Comparison of ENCODE assay signal across 16 cellular contexts in the genomic region with DNA sequence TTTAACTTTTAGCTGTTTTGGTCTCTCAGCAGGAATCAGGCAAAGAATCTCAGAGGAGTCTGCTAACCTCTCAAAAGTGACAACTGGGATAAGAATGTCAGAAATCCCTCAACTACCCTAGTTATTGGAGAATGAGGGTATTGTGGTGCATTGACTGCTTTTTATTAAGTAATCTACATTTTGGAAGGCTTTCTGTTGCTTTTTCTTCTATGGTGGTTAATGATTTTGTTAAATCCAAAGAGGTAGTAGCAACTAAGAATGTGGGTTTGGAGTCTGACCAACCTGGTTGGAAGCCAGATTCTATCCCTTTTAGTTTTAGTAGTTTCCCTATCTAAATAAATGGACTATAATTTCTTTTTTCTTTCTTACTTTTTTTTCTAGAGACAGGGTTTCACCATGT.
"Had no signal": no experiment of that assay in that cellular context is flagged by ENCODE, and none has a peak within 500 bp of the region (broad histone marks: within the 10 kb centered on the region; RNA-seq: fewer than 3 reads in every experiment).

No MANE protein-coding gene starts in this region.

- H3K27ac ChIP-seq: coronary artery, neutrophil, right atrium auricular region, thyroid gland, uterus had no signal

- H3K4me1 ChIP-seq: right atrium auricular region, uterus had no signal

- H3K27ac Mint-ChIP-seq: activated CD4-positive, alpha-beta memory T cell treated with anti-CD3 and anti-CD28 coated beads, Interleukin-2, amount 10 ng/mL, durations not matched to agents 7 days and 5 days; activated naive CD8-positive, alpha-beta T cell treated with anti-CD3 and anti-CD28 coated beads, Interleukin-2, amount 10 ng/mL, durations not matched to agents 7 days and 5 days; activated T-cell treated with anti-CD3 and anti-CD28 coated beads, Interleukin-2, amount 50 U/mL, for 72 hours; naive thymus-derived CD8-positive, alpha-beta T cell had no signal

- H3K4me3 Mint-ChIP-seq: activated CD4-positive, alpha-beta memory T cell treated with anti-CD3 and anti-CD28 coated beads, Interleukin-2, amount 10 ng/mL, durations not matched to agents 7 days and 5 days; activated naive CD8-positive, alpha-beta T cell treated with anti-CD3 and anti-CD28 coated beads, Interleukin-2, amount 10 ng/mL, durations not matched to agents 7 days and 5 days; activated T-cell treated with anti-CD3 and anti-CD28 coated beads, Interleukin-2, amount 50 U/mL, for 72 hours; naive thymus-derived CD8-positive, alpha-beta T cell had no signal

- H3K36me3 ChIP-seq: neutrophil, right atrium auricular region, thyroid gland, uterus had no signal

- DNase-seq: activated CD4-positive, alpha-beta memory T cell treated with anti-CD3 and anti-CD28 coated beads, Interleukin-2, amount 10 ng/mL, durations not matched to agents 7 days and 5 days; activated CD4-positive, alpha-beta T cell treated with anti-CD3 and anti-CD28 coated beads for 1 hour; activated naive CD8-positive, alpha-beta T cell treated with anti-CD3 and anti-CD28 coated beads, Interleukin-2, amount 10 ng/mL, durations not matched to agents 7 days and 5 days; activated T-cell treated with anti-CD3 and anti-CD28 coated beads, Interleukin-2, amount 50 U/mL, for 72 hours; aorta; effector CD4-positive, alpha-beta T cell; hypothalamus; left colon; naive thymus-derived CD8-positive, alpha-beta T cell; small intestine; uterus had no signal

- H3K9me3 Mint-ChIP-seq: activated CD4-positive, alpha-beta memory T cell treated with anti-CD3 and anti-CD28 coated beads, Interleukin-2, amount 10 ng/mL, durations not matched to agents 7 days and 5 days; activated naive CD8-positive, alpha-beta T cell treated with anti-CD3 and anti-CD28 coated beads, Interleukin-2, amount 10 ng/mL, durations not matched to agents 7 days and 5 days; activated T-cell treated with anti-CD3 and anti-CD28 coated beads, Interleukin-2, amount 50 U/mL, for 72 hours; naive thymus-derived CD8-positive, alpha-beta T cell had no signal

- H3K27me3 ChIP-seq: neutrophil, right atrium auricular region, thyroid gland, uterus had no signal

- H3K9me3 ChIP-seq: neutrophil, right atrium auricular region, thyroid gland, uterus had no signal

- H3K36me3 Mint-ChIP-seq: activated naive CD8-positive, alpha-beta T cell treated with anti-CD3 and anti-CD28 coated beads, Interleukin-2, amount 10 ng/mL, durations not matched to agents 7 days and 5 days; naive thymus-derived CD8-positive, alpha-beta T cell had no signal

- ATAC-seq: activated T-cell treated with anti-CD3 and anti-CD28 coated beads, Interleukin-2, amount 50 U/mL, for 72 hours; left colon; naive thymus-derived CD8-positive, alpha-beta T cell had no signal

- H3K27me3 Mint-ChIP-seq: activated CD4-positive, alpha-beta memory T cell treated with anti-CD3 and anti-CD28 coated beads, Interleukin-2, amount 10 ng/mL, durations not matched to agents 7 days and 5 days; naive thymus-derived CD8-positive, alpha-beta T cell had no signal

- H3K4me3 ChIP-seq: coronary artery, lung, right atrium auricular region, thyroid gland, uterus had no signal
